ENCODE assay signal across 27 cellular contexts in the genomic region with DNA sequence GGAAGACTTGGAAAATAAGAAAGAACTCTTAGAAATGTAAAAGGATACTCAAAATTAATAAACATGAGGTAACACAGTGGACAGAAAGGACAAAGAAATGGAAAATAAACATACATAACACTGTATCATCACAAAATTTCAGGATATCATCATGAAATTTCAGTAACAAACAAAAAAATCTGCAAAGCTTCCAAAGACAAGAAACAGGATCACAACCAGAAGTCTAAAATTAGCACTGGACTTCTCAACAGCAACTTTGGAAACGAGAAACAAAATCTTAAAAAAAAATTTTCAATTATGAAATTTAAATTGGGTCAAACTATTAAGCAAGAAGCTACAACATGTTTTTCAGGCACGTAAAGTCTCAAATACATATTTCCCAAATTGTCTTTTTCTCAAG.
"Had no signal": no experiment of that assay in that cellular context is flagged by ENCODE, and none has a peak within 500 bp of the region (broad histone marks: within the 10 kb centered on the region; RNA-seq: fewer than 3 reads in every experiment).

No MANE protein-coding gene starts in this region.

- DNase-seq: activated CD4-positive, alpha-beta memory T cell treated with anti-CD3 and anti-CD28 coated beads, Interleukin-2, amount 10 ng/mL, durations not matched to agents 7 days and 5 days; activated CD4-positive, alpha-beta T cell treated with anti-CD3 and anti-CD28 coated beads for 36 hours; activated CD4-positive, alpha-beta T cell treated with anti-CD3 and anti-CD28 coated beads, Interleukin-2, amount 50 U/mL, for 1 hour; activated naive CD4-positive, alpha-beta T cell treated with anti-CD3 and anti-CD28 coated beads, Interleukin-2, amount 50 U/mL, for 16 hours; activated naive CD8-positive, alpha-beta T cell treated with anti-CD3 and anti-CD28 coated beads, Interleukin-2, amount 10 ng/mL, durations not matched to agents 7 days and 5 days; activated T-cell treated with anti-CD3 and anti-CD28 coated beads for 4 hours; activated T-cell treated with anti-CD3 and anti-CD28 coated beads, Interleukin-2, amount 50 U/mL, for 48 hours; body of pancreas; KG1; MV-4-11; NCI-H1105; NCI-H1436; NCI-H1694 treated with DMSO at 0.1 percent for 48 hours; NCI-H2029 treated with DMSO at 0.1 percent for 48 hours; NCI-H510A treated with DMSO at 0.1 percent for 48 hours; NCI-H69; NK-92 treated with Interleukin-12 subunit alpha and Interleukin-12 subunit beta, amount 100 ng/mL, for 24 hours; OCI-M1; RPMI8226; T-cell; WERI-Rb-1 had no signal

- H3K27me3 Mint-ChIP-seq: activated CD4-positive, alpha-beta memory T cell treated with anti-CD3 and anti-CD28 coated beads, Interleukin-2, amount 10 ng/mL, durations not matched to agents 7 days and 5 days; activated CD4-positive, alpha-beta T cell treated with anti-CD3 and anti-CD28 coated beads for 36 hours; activated naive CD8-positive, alpha-beta T cell treated with anti-CD3 and anti-CD28 coated beads, Interleukin-2, amount 10 ng/mL, durations not matched to agents 7 days and 5 days; central memory CD8-positive, alpha-beta T cell; T-cell had no signal

- H3K9me3 ChIP-seq: ascending aorta, body of pancreas had no signal

- H3K27ac ChIP-seq: ascending aorta, body of pancreas, SK-N-MC, WERI-Rb-1 had no signal

- H3K9me3 Mint-ChIP-seq: activated CD4-positive, alpha-beta memory T cell treated with anti-CD3 and anti-CD28 coated beads, Interleukin-2, amount 10 ng/mL, durations not matched to agents 7 days and 5 days; activated naive CD8-positive, alpha-beta T cell treated with anti-CD3 and anti-CD28 coated beads, Interleukin-2, amount 10 ng/mL, durations not matched to agents 7 days and 5 days; activated T-helper 2 cell treated with anti-CD3 and anti-CD28 coated beads, Interferon-gamma antibody, Interleukin-2, Interleukin-4, amounts not matched to agents 10 μg/mL and 5 μg/mL and 100 μg/mL, durations not matched to agents 14 hours and 24 hours and 36 hours; central memory CD8-positive, alpha-beta T cell; T-cell had no signal

- ATAC-seq: activated CD4-positive, alpha-beta T cell treated with anti-CD3 and anti-CD28 coated beads for 36 hours; body of pancreas; Panc1; Right ventricle myocardium inferior; T-cell had no signal

- H3K4me3 Mint-ChIP-seq: activated CD4-positive, alpha-beta memory T cell treated with anti-CD3 and anti-CD28 coated beads, Interleukin-2, amount 10 ng/mL, durations not matched to agents 7 days and 5 days; activated CD4-positive, alpha-beta T cell treated with anti-CD3 and anti-CD28 coated beads for 36 hours; activated naive CD8-positive, alpha-beta T cell treated with anti-CD3 and anti-CD28 coated beads, Interleukin-2, amount 10 ng/mL, durations not matched to agents 7 days and 5 days; central memory CD8-positive, alpha-beta T cell; T-cell had no signal

- H3K27ac Mint-ChIP-seq: activated CD4-positive, alpha-beta memory T cell treated with anti-CD3 and anti-CD28 coated beads, Interleukin-2, amount 10 ng/mL, durations not matched to agents 7 days and 5 days; activated CD4-positive, alpha-beta T cell treated with anti-CD3 and anti-CD28 coated beads for 36 hours; activated naive CD8-positive, alpha-beta T cell treated with anti-CD3 and anti-CD28 coated beads, Interleukin-2, amount 10 ng/mL, durations not matched to agents 7 days and 5 days; activated T-helper 2 cell treated with anti-CD3 and anti-CD28 coated beads, Interferon-gamma antibody, Interleukin-2, Interleukin-4, amounts not matched to agents 10 μg/mL and 5 μg/mL and 100 μg/mL, durations not matched to agents 14 hours and 24 hours and 36 hours had no signal

- H3K27me3 ChIP-seq: ascending aorta, body of pancreas had no signal

- H3K4me1 Mint-ChIP-seq: activated CD4-positive, alpha-beta memory T cell treated with anti-CD3 and anti-CD28 coated beads, Interleukin-2, amount 10 ng/mL, durations not matched to agents 7 days and 5 days; activated CD4-positive, alpha-beta T cell treated with anti-CD3 and anti-CD28 coated beads for 36 hours; activated naive CD8-positive, alpha-beta T cell treated with anti-CD3 and anti-CD28 coated beads, Interleukin-2, amount 10 ng/mL, durations not matched to agents 7 days and 5 days had no signal

- H3K4me3 ChIP-seq: ascending aorta, body of pancreas, SK-N-MC had no signal

- H3K36me3 ChIP-seq: WERI-Rb-1 had no signal
